In genomic region chr10:113616244-113617074, GRCh38 we compare ENCODE assay signal across 10 cellular contexts. TPM values are rescaled to one million over a fixed set of nuclear protein-coding genes. Genes with fewer than 3 reads are reported as not detected.
DNase-seq lines count a peak whose midpoint lies in the region; ATAC-seq and TF ChIP-seq lines count a peak whose summit lies in the region.
"Had no signal": no experiment of that assay in that cellular context is flagged by ENCODE, and none has a peak within 500 bp of the region (broad histone marks: within the 10 kb centered on the region; RNA-seq: fewer than 3 reads in every experiment).

No MANE protein-coding gene starts in this region.

- H3K9me3 ChIP-seq in AG04450 (ENCODE audit: control insufficient read depth, insufficient read depth, low read length): no peaks in the 10 kb centered on the region
- no peaks in the 10 kb centered on the region for H3K9me3 ChIP-seq in RWPE2 (ENCODE audit: severe bottlenecking)
- H3K9me3 ChIP-seq in Peyer's patch: no peaks in the 10 kb centered on the region

- no peaks in the 10 kb centered on the region for H3K4me1 ChIP-seq in RWPE2 (ENCODE audit: insufficient read depth, poor library complexity, severe bottlenecking)
- no peaks in the 10 kb centered on the region for H3K4me1 ChIP-seq in Peyer's patch

- DNase-seq in AG04450 (ENCODE audit: low read depth, low spot score) (no peak), RWPE2 (ENCODE audit: low spot score) (no peak), iPS-NIHi11 (ENCODE audit: low spot score) (peak; percentile 37), NCI-H187 (lab: John Stamatoyannopoulos, UW) (no peak), Peyer's patch (no peak), NCI-H1694 treated with DMSO at 0.1 percent for 48 hours (lab: John Stamatoyannopoulos, UW) (no peak)
- DNase-seq: stimulated activated CD4-positive, alpha-beta T cell treated with anti-CD3 and anti-CD28 coated beads, Interleukin-15, amount 100 ng/mL, for 24 hours had no signal

- H3K27me3 ChIP-seq in AG04450 (ENCODE audit: control insufficient read depth, insufficient read depth, low read length) (peaks cover 7% of the 10 kb centered on the region), RWPE2 (ENCODE audit: insufficient read depth, poor library complexity, severe bottlenecking) (no peaks in the 10 kb centered on the region), Peyer's patch (no peaks in the 10 kb centered on the region)

- no peak for TF ChIP-seq POLR2A in Peyer's patch (IDR thresholded peaks at IDR 0.05)

- no peak overlapping the region for H3K4me3 ChIP-seq in AG04450 (ENCODE audit: low read depth, low read length)
- H3K4me3 ChIP-seq in RWPE2 (ENCODE audit: severe bottlenecking): no peak overlapping the region
- H3K4me3 ChIP-seq in Peyer's patch: no peak overlapping the region

- H3K36me3 ChIP-seq in RWPE2 (ENCODE audit: low read depth): no peaks in the 10 kb centered on the region
- no peaks in the 10 kb centered on the region for H3K36me3 ChIP-seq in Peyer's patch

- POLR2A ChIA-PET in AG04450 (lab: Yijun Ruan, JAX): no interaction called here

- TF ChIP-seq CTCF in AG04450 (IDR thresholded peaks at IDR 0.05; ENCODE audit: low read depth, low read length) (peak; percentile 30; the same call in 1 of the 2 replicates), GM12873 (IDR thresholded peaks at IDR 0.05; ENCODE audit: insufficient read depth, low read depth, low read length, missing control alignments) (peak; percentile 41), RWPE2 (IDR thresholded peaks at IDR 0.05; ENCODE audit: poor library complexity, severe bottlenecking) (peak; percentile 24), Peyer's patch (IDR thresholded peaks at IDR 0.05) (no peak)

- H3K27ac ChIP-seq in AG04450 (ENCODE audit: low read depth, low read length) (no peak overlapping the region), RWPE2 (ENCODE audit: poor library complexity, severe bottlenecking) (no peak overlapping the region), Peyer's patch (no peak overlapping the region)

- CTCF ChIA-PET in AG04450 (lab: Charles Lee): interaction anchor here (1.3 to 1.7 kb wide), 2 partner anchors 11 to 18 kb away, joined by 3 to 4 read pairs; no protein-coding TSS in a partner anchor

- ATAC-seq in RWPE2 (ENCODE audit: low read depth) (no peak), HG02884 (IDR thresholded peaks at IDR 0.05; ENCODE audit: unreplicated experiment) (no peak)

RNA-seq across cellular contexts. Expression of gene NRAP, which starts 47.4 kb away (rescaled TPM):
- polyA plus RNA-seq in AG04450 (2011; rRNA removed): not detected in 2 replicates
- not detected in 2 replicates for polyA minus RNA-seq in AG04450 (2011; rRNA and poly(A)+ RNA removed)
- total RNA-seq in Peyer's patch: not detected
- total RNA-seq: activated T-helper 2 cell treated with anti-CD3 and anti-CD28 coated beads, Interferon-gamma antibody, Interleukin-2, Interleukin-4, amounts not matched to agents 10 μg/mL and 5 μg/mL and 100 μg/mL, durations not matched to agents 14 hours and 24 hours and 36 hours had no signal

Comparison
In these comparisons a context has a peak if more than half of its experiments do, and no peak if none do; other contexts are left out.
1. CTCF ChIP-seq: peak in AG04450 (single experiment), GM12873 (single experiment) and RWPE2 (single experiment); none in Peyer's patch (0 of 6).